1 cellular context compared by ENCODE assay signal in genomic region chr16:57537194-57537505, GRCh38.
A peak's percentile ranks its signal among the peaks of the same experiment; 100 is the strongest.
TF ChIP-seq lines count a peak whose summit lies in the region.

No MANE protein-coding gene starts in this region.

TF ChIP-seq in K562, 482 proteins besides CTCF, POLR2A, EP300 and RAD21 (continued from another document):
- TF ChIP-seq HOMEZ (CRISPR knock-in tag; IDR thresholded peaks at IDR 0.05), result no peak
- TF ChIP-seq ZNF76 (CRISPR knock-in tag; IDR thresholded peaks at IDR 0.05; ENCODE audit: borderline replicate concordance), result no peak
- no peak for TF ChIP-seq TEAD2 (tag; IDR thresholded peaks at IDR 0.05)
- TF ChIP-seq ZNF830 (CRISPR knock-in tag; IDR thresholded peaks at IDR 0.05), result no peak
- no peak for TF ChIP-seq MGA (IDR thresholded peaks at IDR 0.05)
- TF ChIP-seq TFAP4 (CRISPR knock-in tag; IDR thresholded peaks at IDR 0.05; ENCODE audit: borderline replicate concordance), result peak; percentile 37; the same call in 1 of the 2 replicates
